ENCODE assay signal across 31 cellular contexts in the genomic region with DNA sequence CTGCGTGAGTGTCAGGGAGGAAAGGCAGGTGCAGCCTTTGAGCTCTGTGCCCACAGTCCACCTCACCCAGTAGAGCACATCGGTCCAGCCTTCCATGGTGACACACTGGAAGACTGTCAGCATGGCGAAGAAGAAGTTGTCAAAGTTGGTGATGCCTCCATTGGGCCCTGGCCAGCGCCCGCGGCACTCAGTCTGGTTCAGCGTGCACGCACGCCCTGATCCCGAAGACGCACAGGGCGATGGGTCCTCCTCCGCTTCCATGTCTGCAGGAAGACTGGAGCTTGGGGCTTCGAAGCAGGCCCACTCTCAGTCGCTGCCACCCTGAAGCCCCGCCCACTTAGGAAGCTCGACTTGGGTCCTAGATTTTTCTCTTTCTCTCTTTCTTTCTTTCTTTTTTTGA. TPM values are rescaled to one million over a fixed set of nuclear protein-coding genes. Genes with fewer than 3 reads are reported as not detected.
"Had no signal": no experiment of that assay in that cellular context is flagged by ENCODE, and none has a peak within 500 bp of the region (broad histone marks: within the 10 kb centered on the region; RNA-seq: fewer than 3 reads in every experiment).

No MANE protein-coding gene starts in this region.

- H3K4me2 ChIP-seq: hepatocyte had no signal

- H3K27ac Mint-ChIP-seq: immature natural killer cell, mesothelial cell of epicardium had no signal

- H3K4me1 ChIP-seq: foreskin keratinocyte, left lung, lower lobe of right lung had no signal

- H3K9me3 ChIP-seq: esophagus muscularis mucosa, gastroesophageal sphincter, heart left ventricle, left lung, lower lobe of right lung, mucosa of descending colon had no signal

- H3K4me3 ChIP-seq: coronary artery, dorsolateral prefrontal cortex, esophagus muscularis mucosa, gastroesophageal sphincter, heart left ventricle, hepatocyte, left lung, lower lobe of right lung, mucosa of descending colon had no signal

- FAIRE-seq: endothelial cell of umbilical vein, frontal cortex had no signal

- H3K9me3 Mint-ChIP-seq: immature natural killer cell had no signal

- H3K27me3 ChIP-seq: foreskin keratinocyte, hepatocyte, left lung had no signal

- H3K4me3 Mint-ChIP-seq: mesothelial cell of epicardium had no signal

- H2AFZ ChIP-seq: hepatocyte had no signal

- DNase-seq: dermis blood vessel endothelial cell; dorsolateral prefrontal cortex; effector CD4-positive, alpha-beta T cell; effector memory CD4-positive, alpha-beta T cell; foreskin keratinocyte; hypothalamus; immature natural killer cell; islet precursor cell; left cardiac atrium; left lung; left ventricle myocardium superior; lower lobe of right lung; mesenchymal stem cell; mucosa of descending colon; naive B cell; naive thymus-derived CD8-positive, alpha-beta T cell had no signal

- H3K27ac ChIP-seq: coronary artery, dorsolateral prefrontal cortex, esophagus muscularis mucosa, foreskin keratinocyte, gastroesophageal sphincter, heart left ventricle, hepatocyte, left lung, lower lobe of right lung had no signal

- H3K36me3 ChIP-seq: esophagus muscularis mucosa, gastroesophageal sphincter, heart left ventricle, left lung, lower lobe of right lung had no signal

- ATAC-seq: foreskin keratinocyte; gastroesophageal sphincter; heart left ventricle; left cardiac atrium; left lung; left ventricle myocardium superior; lower lobe of right lung; mucosa of descending colon; naive thymus-derived CD8-positive, alpha-beta T cell had no signal

- H3K79me2 ChIP-seq: hepatocyte had no signal

- H3K36me3 Mint-ChIP-seq: immature natural killer cell; mesothelial cell of epicardium; naive B cell; naive thymus-derived CD8-positive, alpha-beta T cell had no signal

RNA-seq across cellular contexts. Expression of gene CACNA1F, which starts 5.0 kb away (rescaled TPM):
- total RNA-seq: endothelial cell of umbilical vein, fibroblast of villous mesenchyme, foreskin keratinocyte, kidney epithelial cell, mesenteric fat pad, myocyte had no signal
- polyA plus RNA-seq: endothelial cell of umbilical vein, fibroblast of lung had no signal

RNA-seq across cellular contexts. Expression of gene SYP, which starts 28.2 kb away (rescaled TPM):
- total RNA-seq: fibroblast of villous mesenchyme had no signal

RNA-seq across cellular contexts. Expression of gene FOXP3, which starts 36.3 kb away (rescaled TPM):
- total RNA-seq: endothelial cell of umbilical vein, epithelial cell of proximal tubule, esophagus muscularis mucosa, frontal cortex, left cardiac atrium, left ventricle myocardium superior, lower lobe of right lung, lung microvascular endothelial cell, mesenteric fat pad had no signal
- polyA plus RNA-seq: fibroblast of lung, hepatocyte had no signal
